In the genomic region with DNA sequence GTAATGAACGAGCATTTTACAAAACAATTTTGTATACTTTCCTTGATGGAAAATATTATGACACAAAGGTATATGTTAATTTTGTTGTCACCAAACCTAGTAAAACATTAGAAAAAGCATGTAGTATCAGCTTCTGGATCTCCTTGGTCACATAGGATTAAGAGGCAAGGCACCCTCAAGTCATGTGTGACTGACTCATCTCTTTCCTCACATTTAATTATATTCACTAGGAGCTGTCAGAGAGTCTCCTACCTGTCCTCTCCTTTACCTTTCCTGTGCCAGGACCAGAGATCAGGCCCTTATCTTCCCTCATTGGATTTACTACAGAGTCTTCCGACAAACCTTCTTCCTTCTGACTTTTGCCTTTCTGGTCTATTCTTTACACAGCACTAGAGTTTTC, we compare ENCODE assay signal across 16 cellular contexts.
A peak's percentile ranks its signal among the peaks of the same experiment; 100 is the strongest.
DNase-seq lines count a peak whose midpoint lies in the region; ATAC-seq lines count a peak whose summit lies in the region.
"Had no signal": no experiment of that assay in that cellular context is flagged by ENCODE, and none has a peak within 500 bp of the region (broad histone marks: within the 10 kb centered on the region; RNA-seq: fewer than 3 reads in every experiment).

No MANE protein-coding gene starts in this region.

- no peak overlapping the region for H3K23ac ChIP-seq in mesenchymal stem cell (ENCODE audit: low read length in 2 of 2)

- ATAC-seq in activated T-cell treated with anti-CD3 and anti-CD28 coated beads, Interleukin-2, amount 50 U/mL, for 72 hours (replicated peaks in 1 of 2): no peak
- ATAC-seq in GM21825 (IDR thresholded peaks at IDR 0.05; ENCODE audit: unreplicated experiment): no peak
- ATAC-seq: GM12878 had no signal

- H3K4ac ChIP-seq in mesenchymal stem cell (ENCODE audit: low read depth in 1 of 2, low read length in 2 of 2): no peak overlapping the region

- peaks cover 1 to 2% of the 10 kb centered on the region in 2 donors for H3K9me3 Mint-ChIP-seq in activated T-cell treated with anti-CD3 and anti-CD28 coated beads, Interleukin-2, amount 50 U/mL, for 72 hours

- peak overlapping the region in 1 of 2 experiments; percentile 24 for H3K18ac ChIP-seq in mesenchymal stem cell (ENCODE audit: low read depth in 1 of 2, low read length in 2 of 2)

- in situ Hi-C loops in ACHN (cut with HindIII; ENCODE audit: low pct_ligation_motif_present, low pct_unique_long_range_greater_than_20kb, low sequenced_read_pairs): no loop called here

- H3K14ac ChIP-seq in mesenchymal stem cell (ENCODE audit: low read length in 2 of 2): no peak overlapping the region

- H3K79me1 ChIP-seq in mesenchymal stem cell (replicated peaks; ENCODE audit: low read length, poor library complexity, severe bottlenecking): peaks cover 4% of the 10 kb centered on the region

- DNase-seq in ACHN (peak; percentile 6), HPDE6-E6E7 (ENCODE audit: extremely low spot score) (peak; percentile 37), cerebellar cortex (ENCODE audit: low spot score) (peak; percentile 13), mucosa of gallbladder (ENCODE audit: low spot score) (peak; percentile 17), NCI-H2227 treated with DMSO at 0.1 percent for 48 hours (lab: John Stamatoyannopoulos, UW) (no peak), mesenchymal stem cell (no peak)
- no peak for DNase-seq in activated T-cell treated with anti-CD3 and anti-CD28 coated beads, Interleukin-2, amount 50 U/mL, for 72 hours
- DNase-seq: AML-193; Caco-2; GDM1; head of caudate nucleus; MM.1S; nucleus accumbens; stimulated activated CD4-positive, alpha-beta T cell treated with anti-CD3 and anti-CD28 coated beads, Interleukin-4, amount 100 ng/mL, for 24 hours had no signal

- 95% methylated on average over 1 of the region's 2 CpGs for WGBS in mesenchymal stem cell

- H2BK5ac ChIP-seq in mesenchymal stem cell (ENCODE audit: low read depth, low read length, poor library complexity, severe bottlenecking): no peak overlapping the region

- H3K36me3 Mint-ChIP-seq in activated T-cell treated with anti-CD3 and anti-CD28 coated beads, Interleukin-2, amount 50 U/mL, for 72 hours (ENCODE audit: insufficient read depth in 2 of 2): peaks cover 7 to 9% of the 10 kb centered on the region in 2 donors

- H4K91ac ChIP-seq in mesenchymal stem cell (ENCODE audit: low read length): no peak overlapping the region

- no peak overlapping the region for H2BK15ac ChIP-seq in mesenchymal stem cell (ENCODE audit: low read depth, poor library complexity, severe bottlenecking)

- H3K27me3 ChIP-seq in mesenchymal stem cell (ENCODE audit: control insufficient read depth in 1 of 2, insufficient read depth in 1 of 2, low read length in 2 of 2): no peaks in the 10 kb centered on the region

- no peaks in the 10 kb centered on the region for H3K27me3 Mint-ChIP-seq in activated T-cell treated with anti-CD3 and anti-CD28 coated beads, Interleukin-2, amount 50 U/mL, for 72 hours (ENCODE audit: low read depth)

- no peaks in the 10 kb centered on the region for H3K9me3 ChIP-seq in mesenchymal stem cell (ENCODE audit: control insufficient read depth, low read length)
- H3K9me3 ChIP-seq: Caco-2 had no signal

- no peaks in the 10 kb centered on the region for H3K36me3 ChIP-seq in mesenchymal stem cell (ENCODE audit: control insufficient read depth in 1 of 2, insufficient read depth in 2 of 2, low read depth in 1 of 2, low read length in 2 of 2)

- H3K4me3 Mint-ChIP-seq in activated T-cell treated with anti-CD3 and anti-CD28 coated beads, Interleukin-2, amount 50 U/mL, for 72 hours: no peak overlapping the region

- H2AFZ ChIP-seq in mesenchymal stem cell (ENCODE audit: low read depth, low read length): no peak overlapping the region

- H2BK120ac ChIP-seq in mesenchymal stem cell (ENCODE audit: low read depth, low read length): no peak overlapping the region

- no peak overlapping the region for H3K9ac ChIP-seq in mesenchymal stem cell (ENCODE audit: low read length)

- H3K27ac ChIP-seq in mesenchymal stem cell (ENCODE audit: low read length, poor library complexity, severe bottlenecking): no peak overlapping the region

- H3K4me3 ChIP-seq in mesenchymal stem cell (ENCODE audit: insufficient read depth in 1 of 2, low read depth in 1 of 2, low read length in 2 of 2): no peak overlapping the region
- H3K4me3 ChIP-seq: GM12878 had no signal

- no peak overlapping the region for H3K27ac Mint-ChIP-seq in activated T-cell treated with anti-CD3 and anti-CD28 coated beads, Interleukin-2, amount 50 U/mL, for 72 hours

- H3K4me1 Mint-ChIP-seq in activated T-cell treated with anti-CD3 and anti-CD28 coated beads, Interleukin-2, amount 50 U/mL, for 72 hours (ENCODE audit: low read depth): peaks cover 11% of the 10 kb centered on the region

- H3K4me1 ChIP-seq in mesenchymal stem cell (ENCODE audit: control insufficient read depth, insufficient read depth, low read depth, low read length): peaks cover 2% of the 10 kb centered on the region

- no peak overlapping the region for H2BK12ac ChIP-seq in mesenchymal stem cell (ENCODE audit: low read length in 2 of 2)

- no peak overlapping the region for H2AK5ac ChIP-seq in mesenchymal stem cell (ENCODE audit: low read length, severe bottlenecking)

- H4K8ac ChIP-seq in mesenchymal stem cell (ENCODE audit: low read length): no peak overlapping the region

- no peak overlapping the region for H3K4me2 ChIP-seq in mesenchymal stem cell (ENCODE audit: low read length, poor library complexity, severe bottlenecking)

Comparison
In these comparisons a context has a peak if more than half of its experiments do, and no peak if none do; other contexts are left out.
1. DNase-seq: peak in ACHN (single experiment), HPDE6-E6E7 (single experiment), cerebellar cortex (single experiment) and mucosa of gallbladder (single experiment); none in NCI-H2227 treated with DMSO at 0.1 percent for 48 hours (single experiment), mesenchymal stem cell (single experiment) and activated T-cell treated with anti-CD3 and anti-CD28 coated beads, Interleukin-2, amount 50 U/mL, for 72 hours (0 of 2).